ENCODE assay signal across 13 cellular contexts in genomic region chr1:1436634-1437032, GRCh38. TPM values are rescaled to one million over a fixed set of nuclear protein-coding genes. Genes with fewer than 3 reads are reported as not detected.
DNase-seq lines count a peak whose midpoint lies in the region; ATAC-seq, FAIRE-seq and TF ChIP-seq lines count a peak whose summit lies in the region.
"Had no signal": no experiment of that assay in that cellular context is flagged by ENCODE, and none has a peak within 500 bp of the region (broad histone marks: within the 10 kb centered on the region; RNA-seq: fewer than 3 reads in every experiment).

No MANE protein-coding gene starts in this region.

- DNase-seq in GM19238 (ENCODE audit: insufficient read length, low spot score) = peak; percentile 19
- no peak for DNase-seq in activated CD8-positive, alpha-beta T cell treated with anti-CD3 and anti-CD28 coated beads, Interleukin-2, amount 10 ng/mL, durations not matched to agents 7 days and 5 days
- no peak for DNase-seq in sigmoid colon
- no peak for DNase-seq in uterus
- no peak for DNase-seq in activated T-cell treated with anti-CD3 and anti-CD28 coated beads for 4 hours
- DNase-seq in NK-92 (lab: John Stamatoyannopoulos, UW; ENCODE audit: unreplicated experiment) = no peak
- no peak for DNase-seq in GM12891 (ENCODE audit: insufficient read length, low spot score)
- DNase-seq: activated naive CD4-positive, alpha-beta T cell treated with Interleukin-2 at 50 U/mL for 16 hours; foreskin fibroblast; NCI-H2081 treated with DMSO at 0.1 percent for 48 hours had no signal

- H3K36me3 Mint-ChIP-seq in activated CD8-positive, alpha-beta T cell treated with anti-CD3 and anti-CD28 coated beads, Interleukin-2, amount 10 ng/mL, durations not matched to agents 7 days and 5 days (ENCODE audit: low read depth) = no peaks in the 10 kb centered on the region

- H3K27ac ChIP-seq in sigmoid colon (peak overlapping the region; percentile 93 to 99 (median 96)), uterus (no peak overlapping the region)

- POLR2A ChIA-PET in activated CD8-positive, alpha-beta T cell treated with anti-CD3 and anti-CD28 coated beads, Interleukin-2, amount 10 ng/mL, durations not matched to agents 7 days and 5 days (lab: Charles Lee) = no interaction called here

- FAIRE-seq in GM12891 (lab: Jason Lieb, UNC) = no peak
- FAIRE-seq: G401.6 had no signal

- intact Hi-C loops in sigmoid colon (cut with DNase I) = no loop called here
- intact Hi-C loops in uterus (cut with DNase I; ENCODE audit: low total_unique reads) = no loop called here

- no peak overlapping the region for H3K27ac Mint-ChIP-seq in activated CD8-positive, alpha-beta T cell treated with anti-CD3 and anti-CD28 coated beads, Interleukin-2, amount 10 ng/mL, durations not matched to agents 7 days and 5 days

- peaks cover 3% of the 10 kb centered on the region for H3K27me3 ChIP-seq in iPS-15b (ENCODE audit: control insufficient read depth, insufficient read depth, low read length)
- H3K27me3 ChIP-seq in sigmoid colon = no peaks in the 10 kb centered on the region
- no peaks in the 10 kb centered on the region for H3K27me3 ChIP-seq in uterus

- CTCF ChIA-PET in activated CD8-positive, alpha-beta T cell treated with anti-CD3 and anti-CD28 coated beads, Interleukin-2, amount 10 ng/mL, durations not matched to agents 7 days and 5 days (lab: Charles Lee) = interaction anchor here (1.5 kb wide), 1 partner anchor 65 kb away, joined by 4 read pairs; no protein-coding TSS in a partner anchor

- peaks cover 12% of the 10 kb centered on the region for H3K4me1 Mint-ChIP-seq in activated CD8-positive, alpha-beta T cell treated with anti-CD3 and anti-CD28 coated beads, Interleukin-2, amount 10 ng/mL, durations not matched to agents 7 days and 5 days (ENCODE audit: low read depth)

- H3K36me3 ChIP-seq in iPS-15b (ENCODE audit: control insufficient read depth, insufficient read depth, low read length) = peaks cover 5% of the 10 kb centered on the region
- peaks cover 0 to 10% (median 0%) of the 10 kb centered on the region in 4 donors for H3K36me3 ChIP-seq in sigmoid colon
- H3K36me3 ChIP-seq in uterus = no peaks in the 10 kb centered on the region

- H3K9me3 ChIP-seq in iPS-15b (ENCODE audit: control insufficient read depth, insufficient read depth, low read length) (no peaks in the 10 kb centered on the region), sigmoid colon (no peaks in the 10 kb centered on the region), uterus (no peaks in the 10 kb centered on the region)

- TF ChIP-seq CTCF in sigmoid colon (IDR thresholded peaks at IDR 0.05) = no peak
- no peak for TF ChIP-seq CTCF in uterus (IDR thresholded peaks at IDR 0.05)

- 88 to 92% methylated on average over 7 of the region's 7 CpGs for WGBS in sigmoid colon, 2 donors

- H3K4me3 ChIP-seq in iPS-15b (ENCODE audit: low read depth, low read length) (peak overlapping the region; percentile 53), sigmoid colon (peak overlapping the region; percentile 52 to 78 (median 64)), uterus (peak overlapping the region in 1 of 2 donors; percentile 34)

- TF ChIP-seq POLR2A in sigmoid colon (IDR thresholded peaks at IDR 0.05) = no peak
- no peak for TF ChIP-seq POLR2A in uterus (IDR thresholded peaks at IDR 0.05)
- TF ChIP-seq POLR2A in GM12891 (IDR thresholded peaks at IDR 0.05; ENCODE audit: low read depth, low read length) = no peak

- TF ChIP-seq EP300 in sigmoid colon (IDR thresholded peaks at IDR 0.05) = no peak

- peaks cover 8% of the 10 kb centered on the region for H3K27me3 Mint-ChIP-seq in activated CD8-positive, alpha-beta T cell treated with anti-CD3 and anti-CD28 coated beads, Interleukin-2, amount 10 ng/mL, durations not matched to agents 7 days and 5 days (ENCODE audit: low read depth)

- H3K9me3 Mint-ChIP-seq in activated CD8-positive, alpha-beta T cell treated with anti-CD3 and anti-CD28 coated beads, Interleukin-2, amount 10 ng/mL, durations not matched to agents 7 days and 5 days (ENCODE audit: insufficient read depth) = no peaks in the 10 kb centered on the region

- H3K4me3 Mint-ChIP-seq in activated CD8-positive, alpha-beta T cell treated with anti-CD3 and anti-CD28 coated beads, Interleukin-2, amount 10 ng/mL, durations not matched to agents 7 days and 5 days = peak overlapping the region; percentile 52

- ATAC-seq in activated CD8-positive, alpha-beta T cell treated with anti-CD3 and anti-CD28 coated beads, Interleukin-2, amount 10 ng/mL, durations not matched to agents 7 days and 5 days = no peak

- H3K4me1 ChIP-seq in iPS-15b (ENCODE audit: control insufficient read depth, insufficient read depth, low read length) (peaks cover 7% of the 10 kb centered on the region), sigmoid colon (peaks cover 0 to 86% (median 82%) of the 10 kb centered on the region in 4 donors), uterus (peaks cover 4 to 46% of the 10 kb centered on the region in 2 donors)

- H3K9ac ChIP-seq in iPS-15b (ENCODE audit: low read depth, low read length) = peak overlapping the region; percentile 49

TF ChIP-seq in GM12891, 5 proteins besides CTCF, POLR2A, EP300 and RAD21:
- TF ChIP-seq PAX5 (IDR thresholded peaks at IDR 0.05; ENCODE audit: insufficient read depth, low read length, severe bottlenecking) (no peak), POLR2AphosphoS5 (IDR thresholded peaks at IDR 0.05; ENCODE audit: low read depth, low read length) (no peak)

RNA-seq across cellular contexts. Expression of gene VWA1, which starts 1.1 kb away (rescaled TPM):
- under 1 TPM; 0.21 to 0.29 TPM for total RNA-seq in activated CD8-positive, alpha-beta T cell treated with anti-CD3 and anti-CD28 coated beads, Interleukin-2, amount 10 ng/mL, durations not matched to agents 7 days and 5 days
- 100 to 1,000 TPM in 1 of 4 donors, 10 to 100 TPM in 3; 47.1 to 107 (median 71.1) TPM for total RNA-seq in sigmoid colon
- 10 to 100 TPM in 1 of 3 donors, 1 to 10 TPM in 2; 2.4 to 44.2 (median 3.7) TPM for polyA plus RNA-seq in sigmoid colon
- 10 to 100 TPM; 15.6 to 67.1 (median 47.1) TPM for total RNA-seq in uterus
- polyA plus RNA-seq in GM12891 (2012; ENCODE audit: low read depth, missing spikeins) = 0.33 TPM

RNA-seq across cellular contexts. Expression of gene ATAD3C, which starts 12.9 kb away (rescaled TPM):
- 1 to 10 TPM; 1.0 to 1.4 TPM for total RNA-seq in activated CD8-positive, alpha-beta T cell treated with anti-CD3 and anti-CD28 coated beads, Interleukin-2, amount 10 ng/mL, durations not matched to agents 7 days and 5 days
- total RNA-seq in sigmoid colon (under 1 TPM; 0.16 to 0.55 (median 0.45) TPM), uterus (1 to 10 TPM in 2 of 4 donors, under 1 TPM in 1, not detected in 1; 0.77 to 3.8 (median 1.7) TPM)
- 1 to 10 TPM in 1 of 3 donors, under 1 TPM in 1, not detected in 1; under 0.01 to 1.5 TPM for polyA plus RNA-seq in sigmoid colon
- 0.40 TPM for polyA plus RNA-seq in GM12891 (2012; ENCODE audit: low read depth, missing spikeins)

RNA-seq across cellular contexts. Expression of gene ANKRD65, which starts 15.6 kb away (rescaled TPM):
- not detected for total RNA-seq in activated CD8-positive, alpha-beta T cell treated with anti-CD3 and anti-CD28 coated beads, Interleukin-2, amount 10 ng/mL, durations not matched to agents 7 days and 5 days
- total RNA-seq in sigmoid colon = 10 to 100 TPM; 10.0 to 23.0 (median 15.8) TPM
- 1 to 10 TPM in 2 of 3 donors, under 1 TPM in 1; 0.69 to 5.4 (median 3.8) TPM for polyA plus RNA-seq in sigmoid colon
- 10 to 100 TPM in 2 of 4 donors, 1 to 10 TPM in 2; 1.3 to 20.0 (median 6.7) TPM for total RNA-seq in uterus
- 0.87 TPM for polyA plus RNA-seq in GM12891 (2012; ENCODE audit: low read depth, missing spikeins)
- total RNA-seq: T-helper 2 cell treated with Interferon-gamma antibody and Interleukin-4, amounts not matched to agents 100 ng/mL and 5 ng/mL, for 36 hours had no signal

RNA-seq across cellular contexts. Expression of gene MRPL20, which starts 29.5 kb away (rescaled TPM):
- 100 to 1,000 TPM; 111 to 117 TPM for total RNA-seq in activated CD8-positive, alpha-beta T cell treated with anti-CD3 and anti-CD28 coated beads, Interleukin-2, amount 10 ng/mL, durations not matched to agents 7 days and 5 days
- total RNA-seq in sigmoid colon = 100 to 1,000 TPM; 133 to 235 (median 206) TPM
- polyA plus RNA-seq in sigmoid colon = 100 to 1,000 TPM; 155 to 216 (median 171) TPM
- 100 to 1,000 TPM in 1 of 4 donors, 10 to 100 TPM in 3; 34.3 to 114 (median 65.1) TPM for total RNA-seq in uterus
- 199 TPM for polyA plus RNA-seq in GM12891 (2012; ENCODE audit: low read depth, missing spikeins)

RNA-seq across cellular contexts. Expression of gene ATAD3B, which starts 34.9 kb away (rescaled TPM):
- total RNA-seq in activated CD8-positive, alpha-beta T cell treated with anti-CD3 and anti-CD28 coated beads, Interleukin-2, amount 10 ng/mL, durations not matched to agents 7 days and 5 days = 10 to 100 TPM; 41.5 to 49.6 TPM
- total RNA-seq in sigmoid colon = 10 to 100 TPM; 11.1 to 47.1 (median 13.1) TPM
- 10 to 100 TPM in 1 of 3 donors, 1 to 10 TPM in 2; 4.8 to 49.4 (median 5.3) TPM for polyA plus RNA-seq in sigmoid colon
- 10 to 100 TPM in 3 of 4 donors, 1 to 10 TPM in 1; 2.1 to 20.5 (median 17.8) TPM for total RNA-seq in uterus
- 13.0 TPM for polyA plus RNA-seq in GM12891 (2012; ENCODE audit: low read depth, missing spikeins)

Comparison
In these comparisons a context has a peak if more than half of its experiments do, and no peak if none do; other contexts are left out.
1. H3K27ac ChIP-seq: peak in sigmoid colon (4 of 4); none in uterus (0 of 2).
2. RNA of gene VWA1, which starts 1.1 kb away (total RNA-seq): 47.1 to 107 TPM in sigmoid colon and 15.6 to 67.1 TPM in uterus; 0.21 to 0.29 TPM in activated CD8-positive, alpha-beta T cell treated with anti-CD3 and anti-CD28 coated beads, Interleukin-2, amount 10 ng/mL, durations not matched to agents 7 days and 5 days; every median in the first group is over 10 times any median in the second.